Comparison of ENCODE assay signal across 17 cellular contexts in the genomic region with DNA sequence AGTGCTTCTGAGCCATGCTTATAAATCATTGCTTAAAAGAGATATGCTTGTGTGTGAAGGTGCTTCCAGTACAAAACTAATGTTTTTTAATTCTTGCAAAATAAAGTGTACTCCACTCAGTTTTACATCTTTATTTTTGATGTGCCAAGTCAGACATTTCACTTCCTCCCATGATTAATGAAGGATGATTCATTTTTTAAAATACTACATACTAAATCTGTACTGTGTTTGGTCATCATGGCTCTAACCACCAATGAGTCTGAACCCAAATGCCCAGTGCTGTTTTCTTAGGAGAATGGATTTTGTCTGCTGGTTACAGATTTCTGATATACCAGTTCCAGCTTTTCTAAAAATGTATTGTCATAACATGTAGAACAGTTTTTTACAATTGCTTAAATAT. TPM values are rescaled to one million over a fixed set of nuclear protein-coding genes. Genes with fewer than 3 reads are reported as not detected.
DNase-seq lines count a peak whose midpoint lies in the region; ATAC-seq, FAIRE-seq and TF ChIP-seq lines count a peak whose summit lies in the region.
"Had no signal": no experiment of that assay in that cellular context is flagged by ENCODE, and none has a peak within 500 bp of the region (broad histone marks: within the 10 kb centered on the region; RNA-seq: fewer than 3 reads in every experiment).

No MANE protein-coding gene starts in this region.

- peak overlapping the region; percentile 66 to 89 (median 78); a peak in 19 of 22 replicates for H3K4me2 ChIP-seq in BLaER1 treated with 17β-estradiol and CSF1 and Interleukin-3, amounts not matched to agents 10 nM and 100 nM

- H3K27me3 ChIP-seq in BLaER1 treated with 17β-estradiol and CSF1 and Interleukin-3, amounts not matched to agents 10 nM and 100 nM, result no peaks in the 10 kb centered on the region
- H3K27me3 ChIP-seq in brain microvascular endothelial cell (replicated peaks), result no peaks in the 10 kb centered on the region

- H3K9me3 ChIP-seq in BLaER1 treated with 17β-estradiol and CSF1 and Interleukin-3, amounts not matched to agents 10 nM and 100 nM (replicated peaks in 1 of 11), result peaks cover 0 to 21% (median 15%) of the 10 kb centered on the region in 11 experiments; a peak in 13 of 22 replicates

- H3K27ac ChIP-seq in BLaER1 treated with 17β-estradiol and CSF1 and Interleukin-3, amounts not matched to agents 10 nM and 100 nM, result peak overlapping the region in 7 of 11 experiments; percentile 23 to 70 (median 41); a peak in 10 of 22 replicates
- H3K27ac ChIP-seq in brain microvascular endothelial cell, result no peak overlapping the region
- H3K27ac ChIP-seq in substantia nigra (ENCODE audit: low read depth, low read length, poor library complexity, severe bottlenecking), result no peak overlapping the region

- H4K20me1 ChIP-seq in BLaER1 treated with 17β-estradiol and CSF1 and Interleukin-3, amounts not matched to agents 10 nM and 100 nM, result no peaks in the 10 kb centered on the region

- no peak overlapping the region; a peak in 1 of 20 replicates for H3K4me3 ChIP-seq in BLaER1 treated with 17β-estradiol and CSF1 and Interleukin-3, amounts not matched to agents 10 nM and 100 nM
- H3K4me3 ChIP-seq in brain microvascular endothelial cell (ENCODE audit: low read depth, low read length), result no peak overlapping the region
- H3K4me3 ChIP-seq: lung had no signal

- peak overlapping the region in 2 of 11 experiments; percentile 13 to 31; a peak in 1 of 22 replicates for H3K9ac ChIP-seq in BLaER1 treated with 17β-estradiol and CSF1 and Interleukin-3, amounts not matched to agents 10 nM and 100 nM

- in situ Hi-C loops in brain microvascular endothelial cell (cut with HindIII; ENCODE audit: low pct_ligation_motif_present, low sequenced_read_pairs), result no loop called here

- no peak for FAIRE-seq in GM19239 (lab: Jason Lieb, UNC)

- TF ChIP-seq CTCF in brain microvascular endothelial cell (IDR thresholded peaks at IDR 0.05; ENCODE audit: low read depth, low read length, missing control alignments), result no peak

- H3K4me1 ChIP-seq in BLaER1 treated with 17β-estradiol and CSF1 and Interleukin-3, amounts not matched to agents 10 nM and 100 nM, result peaks cover 25 to 83% (median 44%) of the 10 kb centered on the region in 10 experiments

- H3K36me3 ChIP-seq in BLaER1 treated with 17β-estradiol and CSF1 and Interleukin-3, amounts not matched to agents 10 nM and 100 nM, result no peaks in the 10 kb centered on the region
- H3K36me3 ChIP-seq in brain microvascular endothelial cell (replicated peaks), result no peaks in the 10 kb centered on the region

- ATAC-seq in GM21390 (IDR thresholded peaks at IDR 0.05; ENCODE audit: unreplicated experiment) (no peak), HG03039 (IDR thresholded peaks at IDR 0.05; ENCODE audit: unreplicated experiment) (no peak)
- ATAC-seq: activated CD8-positive, alpha-beta T cell treated with anti-CD3 and anti-CD28 coated beads for 36 hours; activated T-helper 17 cell treated with anti-CD3 and anti-CD28 coated beads, Interleukin-2, amount 50 U/mL, for 72 hours; natural killer cell; stimulated activated effector memory CD8-positive, alpha-beta T cell treated with anti-CD3 and anti-CD28 coated beads, Interleukin-12 subunit alpha, Interleukin-12 subunit beta, amount 100 ng/mL, for 72 hours had no signal

- peak; percentile 48 for DNase-seq in M059J (ENCODE audit: low read depth)
- DNase-seq in brain microvascular endothelial cell, result peak; percentile 4
- peak; percentile 46 for DNase-seq in iris pigment epithelial cell (ENCODE audit: low read depth)
- no peak for DNase-seq in GM19239 (ENCODE audit: insufficient read length, low spot score)
- DNase-seq in substantia nigra (lab: John Stamatoyannopoulos, UW), result no peak
- DNase-seq: activated CD8-positive, alpha-beta T cell treated with anti-CD3 and anti-CD28 coated beads for 36 hours; amygdala; GOT3; natural killer cell; NCI-H1105 treated with DMSO at 0.1 percent for 48 hours; trophoblast cell had no signal

RNA-seq across cellular contexts. Expression of a gene that starts 31.9 kb away (rescaled TPM):
- total RNA-seq in M059J (2014; rRNA removed; shearing (Covaris generic)), result 56.6 and 59.6 TPM in 2 replicates
- total RNA-seq: activated CD8-positive, alpha-beta T cell treated with anti-CD3 and anti-CD28 coated beads for 36 hours; activated T-helper 17 cell treated with anti-CD3 and anti-CD28 coated beads, Interleukin-2, amount 50 U/mL, for 72 hours had no signal

Comparison
In these comparisons a context has a peak if more than half of its experiments do, and no peak if none do; other contexts are left out.
1. H3K27ac ChIP-seq: peak in BLaER1 treated with 17β-estradiol and CSF1 and Interleukin-3, amounts not matched to agents 10 nM and 100 nM (7 of 11); none in brain microvascular endothelial cell (single experiment) and substantia nigra (single experiment).
2. DNase-seq: peak in M059J (single experiment), brain microvascular endothelial cell (single experiment) and iris pigment epithelial cell (single experiment); none in GM19239 (single experiment) and substantia nigra (0 of 49).